ENCODE assay signal across 1 cellular context in genomic region chr11:67278135-67278938, GRCh38.
TF ChIP-seq lines count a peak whose summit lies in the region.

No MANE protein-coding gene starts in this region.

TF ChIP-seq in IMR-90, 13 proteins besides CTCF, POLR2A, EP300 and RAD21:
- TF ChIP-seq CHD1 (IDR thresholded peaks at IDR 0.05; ENCODE audit: low read depth, low read length) (no peak), RCOR1 (IDR thresholded peaks at IDR 0.05; ENCODE audit: insufficient replicate concordance, low read length) (no peak), SMC3 (IDR thresholded peaks at IDR 0.05; ENCODE audit: low read depth, low read length) (no peak), RFX5 (IDR thresholded peaks at IDR 0.05; ENCODE audit: low read depth, low read length) (no peak), CEBPB (IDR thresholded peaks at IDR 0.05; ENCODE audit: low read depth, low read length) (no peak), NFE2L2 (IDR thresholded peaks at IDR 0.05; ENCODE audit: low read depth, low read length) (no peak), USF2 (IDR thresholded peaks at IDR 0.05; ENCODE audit: low read depth, low read length) (no peak), BHLHE40 (IDR thresholded peaks at IDR 0.05; ENCODE audit: low read depth, low read length) (no peak), MAZ (IDR thresholded peaks at IDR 0.05; ENCODE audit: borderline replicate concordance, low read depth, low read length) (no peak), FOS (IDR thresholded peaks at IDR 0.05; ENCODE audit: low read depth, low read length) (no peak)
- TF ChIP-seq, protein P1, sequence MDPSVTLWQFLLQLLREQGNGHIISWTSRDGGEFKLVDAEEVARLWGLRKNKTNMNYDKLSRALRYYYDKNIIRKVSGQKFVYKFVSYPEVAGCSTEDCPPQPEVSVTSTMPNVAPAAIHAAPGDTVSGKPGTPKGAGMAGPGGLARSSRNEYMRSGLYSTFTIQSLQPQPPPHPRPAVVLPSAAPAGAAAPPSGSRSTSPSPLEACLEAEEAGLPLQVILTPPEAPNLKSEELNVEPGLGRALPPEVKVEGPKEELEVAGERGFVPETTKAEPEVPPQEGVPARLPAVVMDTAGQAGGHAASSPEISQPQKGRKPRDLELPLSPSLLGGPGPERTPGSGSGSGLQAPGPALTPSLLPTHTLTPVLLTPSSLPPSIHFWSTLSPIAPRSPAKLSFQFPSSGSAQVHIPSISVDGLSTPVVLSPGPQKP (IDR thresholded peaks at IDR 0.05; ENCODE audit: borderline replicate concordance, low read depth, low read length) = no peak
